Comparison of ENCODE assay signal across 8 cellular contexts in the genomic region with DNA sequence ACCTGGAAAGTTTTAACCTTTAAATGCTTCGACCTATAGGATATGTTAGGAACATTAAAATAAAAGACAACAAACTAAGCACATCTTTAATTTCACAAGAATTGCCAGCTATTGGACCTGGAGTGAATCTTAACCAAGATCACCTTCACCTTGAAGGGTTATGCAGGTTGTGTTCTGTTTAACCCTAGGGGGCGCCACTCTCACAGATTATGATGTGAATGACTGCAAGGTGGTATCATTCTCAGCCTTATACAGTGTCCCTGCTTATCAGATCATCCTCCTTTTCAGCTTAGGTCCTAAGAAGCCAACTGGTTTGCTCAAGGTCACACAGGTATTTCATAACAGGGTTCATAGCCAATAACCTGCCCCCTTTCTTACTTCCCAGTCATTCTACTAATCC. TPM values are rescaled to one million over a fixed set of nuclear protein-coding genes. Genes with fewer than 3 reads are reported as not detected.
A peak's percentile ranks its signal among the peaks of the same experiment; 100 is the strongest.
DNase-seq lines count a peak whose midpoint lies in the region; ATAC-seq and TF ChIP-seq lines count a peak whose summit lies in the region.

No MANE protein-coding gene starts in this region.

- CTCF ChIA-PET in CD4-positive, alpha-beta T cell (lab: Charles Lee): interaction anchor here (1.0 to 2.6 kb wide), 3 partner anchors 9 to 19 kb away, joined by 3 to 14 read pairs (median 3); no protein-coding TSS in a partner anchor
- CTCF ChIA-PET in PC-3 (lab: Charles Lee): interaction anchor here (0.5 kb wide), 1 partner anchor 1151 kb away, joined by 3 read pairs; no protein-coding TSS in a partner anchor

- POLR2A ChIA-PET in CD4-positive, alpha-beta T cell (lab: Charles Lee): interaction anchor here (0.9 to 2.4 kb wide), 2 partner anchors 14 to 22 kb away, joined by 3 to 11 read pairs; no protein-coding TSS in a partner anchor
- POLR2A ChIA-PET in PC-3 (lab: Charles Lee; ENCODE audit: unreplicated experiment): no interaction called here

- no TSS peak for BruUV-seq in PC-3 (replicated peaks; lab: Mats Ljungman, UMichigan)

- no peak overlapping the region for H3K27ac ChIP-seq in CD4-positive, alpha-beta T cell (ENCODE audit: low read depth, low read length)
- no peak overlapping the region for H3K27ac ChIP-seq in PC-3 (ENCODE audit: low read length)

- H3K4me3 ChIP-seq in PC-3 (ENCODE audit: low read length) (no peak overlapping the region), epithelial cell of proximal tubule (ENCODE audit: low read depth, low read length) (no peak overlapping the region)

- H3K79me2 ChIP-seq in PC-3 (ENCODE audit: low read length): no peaks in the 10 kb centered on the region

- DNase-seq in CD4-positive, alpha-beta T cell: peak in 3 of 10 experiments; percentile 11 to 32 (median 13)
- no peak for DNase-seq in PC-3
- no peak for DNase-seq in epithelial cell of proximal tubule (ENCODE audit: low read depth)
- DNase-seq in DMS79 (lab: John Stamatoyannopoulos, UW): no peak
- no peak for DNase-seq in GM19238 (ENCODE audit: insufficient read length, low spot score)

- peaks cover 26% of the 10 kb centered on the region for H3K36me3 Mint-ChIP-seq in CD4-positive, alpha-beta T cell (ENCODE audit: low read depth)

- no peak overlapping the region for H2AFZ ChIP-seq in PC-3 (ENCODE audit: low read length)

- no peaks in the 10 kb centered on the region for H3K9me3 ChIP-seq in CD4-positive, alpha-beta T cell (ENCODE audit: control insufficient read depth, low read length)
- H3K9me3 ChIP-seq in PC-3 (ENCODE audit: low read length): no peaks in the 10 kb centered on the region

- no peaks in the 10 kb centered on the region for H3F3A ChIP-seq in PC-3 (ENCODE audit: low read length, unreplicated experiment)

- no peaks in the 10 kb centered on the region for H3K9me2 ChIP-seq in PC-3 (replicated peaks; ENCODE audit: low read length)

- no peak for ATAC-seq in CD4-positive, alpha-beta T cell (ENCODE audit: poor library complexity)
- ATAC-seq in GM19035 (IDR thresholded peaks at IDR 0.05; ENCODE audit: unreplicated experiment): peak; percentile 35
- no peak for ATAC-seq in PC-3
- no peak for ATAC-seq in esophagus mucosa
- ATAC-seq in HG03039 (IDR thresholded peaks at IDR 0.05; ENCODE audit: unreplicated experiment): no peak

- H3K27me3 ChIP-seq in CD4-positive, alpha-beta T cell (ENCODE audit: control insufficient read depth, insufficient read depth, low read length): no peaks in the 10 kb centered on the region
- no peaks in the 10 kb centered on the region for H3K27me3 ChIP-seq in PC-3 (ENCODE audit: low read length)

- H3K27ac Mint-ChIP-seq in CD4-positive, alpha-beta T cell: peak overlapping the region; percentile 70

- H3K9ac ChIP-seq in PC-3 (ENCODE audit: low read length): no peak overlapping the region

- H3K4me2 ChIP-seq in PC-3 (ENCODE audit: low read length): no peak overlapping the region

- H3K9me3 Mint-ChIP-seq in CD4-positive, alpha-beta T cell: no peaks in the 10 kb centered on the region

- TF ChIP-seq CTCF in CD4-positive, alpha-beta T cell (IDR thresholded peaks at IDR 0.05): peak; percentile 38
- peak; percentile 42; the same call in 1 of the 2 replicates for TF ChIP-seq CTCF in PC-3 (conservative IDR thresholded peaks at IDR 0.05; ENCODE audit: low read depth, low read length)
- peak; percentile 29 for TF ChIP-seq CTCF in epithelial cell of proximal tubule (conservative IDR thresholded peaks at IDR 0.05; ENCODE audit: low read depth, low read length)

- H3K36me3 ChIP-seq in PC-3 (ENCODE audit: low read depth, low read length): no peaks in the 10 kb centered on the region

- intact Hi-C loops in CD4-positive, alpha-beta T cell (cut with DNase I, micrococcal nuclease): no loop called here
- intact Hi-C loops in PC-3 (cut with micrococcal nuclease): no loop called here

- H3K27me3 Mint-ChIP-seq in CD4-positive, alpha-beta T cell: no peaks in the 10 kb centered on the region

- H3K4me1 Mint-ChIP-seq in CD4-positive, alpha-beta T cell (ENCODE audit: low read depth): peaks cover 45% of the 10 kb centered on the region

- H3K4me3 Mint-ChIP-seq in CD4-positive, alpha-beta T cell: no peak overlapping the region

- H3K4me1 ChIP-seq in PC-3 (ENCODE audit: insufficient read depth, low read length): no peaks in the 10 kb centered on the region

- no peaks in the 10 kb centered on the region for H4K20me1 ChIP-seq in PC-3 (ENCODE audit: low read length)

RNA-seq across cellular contexts. Expression of gene INTS6L, which starts 23.5 kb away (rescaled TPM):
- 10 to 100 TPM; 26.7 to 30.5 TPM for total RNA-seq in CD4-positive, alpha-beta T cell
- total RNA-seq in PC-3 (2014; rRNA removed): 4.1 and 4.7 TPM in 2 replicates
- total RNA-seq in epithelial cell of proximal tubule: 2.0 and 3.4 TPM in 2 replicates
- total RNA-seq in esophagus mucosa: 5.3 TPM
